In genomic region chr1:8026976-8027747, GRCh38 we compare ENCODE assay signal across 8 cellular contexts. TPM values are rescaled to one million over a fixed set of nuclear protein-coding genes. Genes with fewer than 3 reads are reported as not detected.
DNase-seq lines count a peak whose midpoint lies in the region; ATAC-seq, FAIRE-seq and TF ChIP-seq lines count a peak whose summit lies in the region.

No MANE protein-coding gene starts in this region.

- H2BK12ac ChIP-seq in H1 (ENCODE audit: low read depth, low read length): peak overlapping the region; percentile 100

- peaks cover 6% of the 10 kb centered on the region for H3K27me3 Mint-ChIP-seq in IgD-negative memory B cell

- H3K27ac ChIP-seq in A549 (peak overlapping the region; percentile 98 to 100), H1 (ENCODE audit: low read depth, low read length) (no peak overlapping the region), muscle layer of duodenum (ENCODE audit: low read length) (peak overlapping the region; percentile 76)

- no peaks in the 10 kb centered on the region for H3K9me3 ChIP-seq in A549
- H3K9me3 ChIP-seq in H1 (ENCODE audit: insufficient read depth in 2 of 2, low read depth in 1 of 2, low read length in 1 of 2): no peaks in the 10 kb centered on the region
- H3K9me3 ChIP-seq in muscle layer of duodenum (ENCODE audit: control insufficient read depth in 1 of 2, low read length in 2 of 2): no peaks in the 10 kb centered on the region

- peak overlapping the region in 1 of 3 donors; percentile 89 for H3K27ac Mint-ChIP-seq in IgD-negative memory B cell

- peaks cover 0 to 8% (median 6%) of the 10 kb centered on the region in 4 experiments; a peak in 5 of 7 replicates for H3K27me3 ChIP-seq in H1 (replicated peaks in 1 of 4; ENCODE audit: control insufficient read depth in 3 of 4, extremely low read depth in 1 of 4, insufficient read depth in 3 of 4, low read length in 3 of 4)
- H3K27me3 ChIP-seq in muscle layer of duodenum (ENCODE audit: low read depth, low read length): no peaks in the 10 kb centered on the region

- DNase-seq in A549 (ENCODE audit: low read depth in 1 of 2, low spot score in 1 of 2): peak in 1 of 2 experiments; percentile 94
- DNase-seq in H1 (ENCODE audit: low read depth in 1 of 2, low spot score in 2 of 2): no peak
- no peak for DNase-seq in activated gamma-delta T cell (lab: John Stamatoyannopoulos, UW)
- DNase-seq in NOMO-1 (lab: John Stamatoyannopoulos, UW; ENCODE audit: unreplicated experiment in 2 of 2): no peak

- H4K8ac ChIP-seq in H1 (ENCODE audit: extremely low read depth, insufficient read depth, low read length): 0 out of 2 replicates have a peak overlapping the region, but pooled peaks have one; percentile 88

- peak overlapping the region; percentile 98 for H3K4ac ChIP-seq in H1 (replicated peaks; ENCODE audit: insufficient read length, low read depth, low read length)

- FAIRE-seq in A549 (lab: Jason Lieb, UNC) (no peak), H1 (lab: Jason Lieb, UNC) (no peak)

- H3K9ac ChIP-seq in H1 (replicated peaks in 1 of 4; ENCODE audit: extremely low read depth in 1 of 4, low read depth in 3 of 4, low read length in 3 of 4): peak overlapping the region in 2 of 4 experiments; percentile 39 to 59; a peak in 4 of 7 replicates

- no peaks in the 10 kb centered on the region for H3K36me3 Mint-ChIP-seq in IgD-negative memory B cell

- peaks cover 29% of the 10 kb centered on the region for H3K4me1 ChIP-seq in A549
- peaks cover 11 to 25% (median 20%) of the 10 kb centered on the region in 4 experiments for H3K4me1 ChIP-seq in H1 (replicated peaks in 1 of 4; ENCODE audit: control insufficient read depth in 3 of 4, insufficient read depth in 4 of 4, low read length in 3 of 4)
- H3K4me1 ChIP-seq in muscle layer of duodenum (ENCODE audit: control insufficient read depth in 1 of 2, insufficient read depth in 2 of 2, low read length in 2 of 2): peaks cover 0 to 17% of the 10 kb centered on the region in 2 donors

- peak overlapping the region; percentile 99 for H2AFZ ChIP-seq in H1 (ENCODE audit: low read length)

- 2% methylated on average over 23 of the region's 25 CpGs for WGBS in A549 (ENCODE audit: missing lambda C conversion rate)
- 69% methylated on average over 21 of the region's 25 CpGs; no CpG with 5 or more reads in 1 of the 2 experiments for WGBS in H1 (ENCODE audit: extremely low coverage in 1 of 2, insufficient coverage in 1 of 2, insufficient read length in 1 of 2, insufficient replicate concordance in 2 of 2, low coverage in 1 of 2, low lambda C conversion rate in 2 of 2, missing lambda C conversion rate in 1 of 2), 2 experiments

- H2BK5ac ChIP-seq in H1 (ENCODE audit: low read depth, low read length): peak overlapping the region; percentile 92

- no peak for TF ChIP-seq CTCF in A549 (IDR thresholded peaks at IDR 0.05)
- TF ChIP-seq CTCF in H1 (IDR thresholded peaks at IDR 0.05; ENCODE audit: control extremely low read depth in 1 of 3, insufficient read depth in 1 of 3, low read depth in 1 of 3, low read length in 3 of 3): no peak

- POLR2A ChIA-PET in A549 (lab: Yijun Ruan, JAX): interaction anchor here (0.5 to 1.4 kb wide), 15 partner anchors 9 to 287 kb away, joined by 3 to 7 read pairs (median 4); no protein-coding TSS in a partner anchor
- POLR2A ChIA-PET in H1 (lab: Charles Lee; ENCODE audit: partially characterized antibody): interaction anchor here (0.5 to 3.0 kb wide), 21 partner anchors 7 to 291 kb away, joined by 3 to 12 read pairs (median 3); partner anchors contain the start of gene SLC45A1

- no peaks in the 10 kb centered on the region for H3K9me3 Mint-ChIP-seq in IgD-negative memory B cell

- peak overlapping the region; percentile 49 to 90 (median 80) for H3K4me3 Mint-ChIP-seq in IgD-negative memory B cell

- H3K23me2 ChIP-seq in H1 (ENCODE audit: low read depth, low read length): peaks cover 8% of the 10 kb centered on the region

- H3K18ac ChIP-seq in H1 (ENCODE audit: extremely low read depth, low read length): peak overlapping the region; percentile 99

- TF ChIP-seq EP300 in A549 (IDR thresholded peaks at IDR 0.05) (peak; percentile 87; a peak in 4 of 5 replicates), H1 (IDR thresholded peaks at IDR 0.05; ENCODE audit: borderline replicate concordance in 1 of 2, low read depth in 2 of 2, low read length in 2 of 2) (no peak)

- H3K4me1 Mint-ChIP-seq in IgD-negative memory B cell: peaks cover 5 to 10% (median 8%) of the 10 kb centered on the region in 3 donors

- peak overlapping the region; percentile 55 for H4K5ac ChIP-seq in H1 (ENCODE audit: insufficient read length, low read depth, low read length)

- H2BK120ac ChIP-seq in H1 (replicated peaks; ENCODE audit: low read depth, low read length): peak overlapping the region; percentile 98

- TF ChIP-seq POLR2A in A549 (IDR thresholded peaks at IDR 0.05; ENCODE audit: low read length) (peak; percentile 46; the same call in 1 of the 2 replicates), H1 (IDR thresholded peaks at IDR 0.05; ENCODE audit: control extremely low read depth in 1 of 2, low read depth in 2 of 2, low read length in 2 of 2) (no peak)

- H2BK15ac ChIP-seq in H1 (ENCODE audit: low read length): peak overlapping the region; percentile 100

- ATAC-seq in A549 (peak; percentile 57 to 76), GM19467 (IDR thresholded peaks at IDR 0.05; ENCODE audit: unreplicated experiment) (no peak), GM21723 (IDR thresholded peaks at IDR 0.05; ENCODE audit: unreplicated experiment) (no peak)

- H4K20me1 ChIP-seq in H1 (replicated peaks in 1 of 2; ENCODE audit: control insufficient read depth in 1 of 2, insufficient read depth in 2 of 2, low read length in 2 of 2): peaks cover 10 to 12% of the 10 kb centered on the region in 2 experiments

- H2AK5ac ChIP-seq in H1 (ENCODE audit: low read depth, low read length): peak overlapping the region; percentile 98

- H3K79me1 ChIP-seq in H1 (ENCODE audit: low read depth, low read length): no peaks in the 10 kb centered on the region

- H3K4me2 ChIP-seq in A549 (peak overlapping the region; percentile 81), H1 (ENCODE audit: insufficient read depth in 1 of 2, low read depth in 2 of 2, low read length in 2 of 2) (peak overlapping the region; percentile 97 to 100)

- H3K4me3 ChIP-seq in A549 (peak overlapping the region; percentile 91), H1 (ENCODE audit: extremely low read depth in 1 of 4, insufficient read depth in 2 of 4, low read depth in 3 of 4, low read length in 4 of 4) (peak overlapping the region; percentile 24 to 85 (median 49)), muscle layer of duodenum (ENCODE audit: low read depth in 1 of 2, low read length in 2 of 2) (peak overlapping the region; percentile 62 to 74)

- no peak overlapping the region for H3K56ac ChIP-seq in H1 (replicated peaks; ENCODE audit: insufficient read length, low read depth, low read length)

- peak overlapping the region; percentile 99 for H4K91ac ChIP-seq in H1 (replicated peaks; ENCODE audit: insufficient read length, low read length)

- H3K36me3 ChIP-seq in H1 (ENCODE audit: control insufficient read depth in 2 of 4, insufficient read depth in 4 of 4, low read length in 3 of 4) (no peaks in the 10 kb centered on the region), muscle layer of duodenum (ENCODE audit: control insufficient read depth in 1 of 2, insufficient read depth in 2 of 2, low read length in 2 of 2) (no peaks in the 10 kb centered on the region)

- H3K14ac ChIP-seq in H1 (ENCODE audit: insufficient read length): peak overlapping the region; percentile 68

- H2BK20ac ChIP-seq in H1 (ENCODE audit: low read length): peak overlapping the region; percentile 99

- TF ChIP-seq RAD21 in A549 (conservative IDR thresholded peaks at IDR 0.05 in 1 of 2, IDR thresholded peaks at IDR 0.05 in 1 of 2) (peak in 1 of 2 experiments; percentile 53; a peak in 2 of 5 replicates), H1 (IDR thresholded peaks at IDR 0.05 in 1 of 2, conservative IDR thresholded peaks at IDR 0.05 in 1 of 2; ENCODE audit: low read depth in 2 of 2, low read length in 2 of 2) (no peak)

- no peak overlapping the region for H3K23ac ChIP-seq in H1 (ENCODE audit: insufficient read length)

- H3K79me2 ChIP-seq in H1 (ENCODE audit: control insufficient read depth in 1 of 2, insufficient read depth in 2 of 2, low read length in 2 of 2): peaks cover 12 to 37% of the 10 kb centered on the region in 2 experiments

- CTCF ChIA-PET in A549 (lab: Yijun Ruan, JAX) (interaction anchor here (0.9 to 4.2 kb wide), 4 partner anchors 12 to 287 kb away, joined by 3 to 28 read pairs (median 4); no protein-coding TSS in a partner anchor), H1 (lab: Charles Lee; ENCODE audit: partially characterized antibody) (interaction anchor here (0.6 to 1.8 kb wide), 6 partner anchors 12 to 653 kb away, joined by 3 to 6 read pairs (median 4); no protein-coding TSS in a partner anchor)

TF ChIP-seq in A549, 52 proteins besides CTCF, POLR2A, EP300 and RAD21 (continues in another document):
- TF ChIP-seq TP53 (CRISPR knock-in tag; IDR thresholded peaks at IDR 0.05) (peak; percentile 25; the same call in 1 of the 2 replicates), HDAC2 (IDR thresholded peaks at IDR 0.05) (no peak), JUNB (IDR thresholded peaks at IDR 0.05) (peak; percentile 65), TFCP2L1 (CRISPR knock-in tag; IDR thresholded peaks at IDR 0.05) (peak; percentile 87), PHF8 (IDR thresholded peaks at IDR 0.05; ENCODE audit: borderline replicate concordance, low read depth) (no peak)

TF ChIP-seq in H1, 55 proteins besides CTCF, POLR2A, EP300 and RAD21 (continues in another document):
- TF ChIP-seq MAFK (IDR thresholded peaks at IDR 0.05; ENCODE audit: low read depth, low read length) (no peak), NANOG (IDR thresholded peaks at IDR 0.05; ENCODE audit: insufficient read depth, low read depth, low read length, poor library complexity, severe bottlenecking) (no peak), CBX8 (IDR thresholded peaks at IDR 0.05; ENCODE audit: borderline replicate concordance, low read depth, low read length) (no peak)

RNA-seq across cellular contexts. Expression of gene ERRFI1, which starts 1.1 kb away (rescaled TPM):
- polyA plus RNA-seq in A549 (2011; rRNA removed) (193 and 217 TPM in 2 replicates), A549 (2017; fragmentation: RNase III; extraction: RNeasy Plus Mini Kit Qiagen cat#74134 plus additional on column Dnase treatment) (44.2 to 51.0 TPM (median 49.0 TPM) in 3 replicates), IgD-negative memory B cell (0.63 TPM), H1 (2011; rRNA removed) (18.2 and 23.4 TPM in 2 replicates)
- polyA plus RNA-seq in A549 (2012; cell fraction: cytosol; rRNA removed): 48.0 and 74.2 TPM in 2 replicates
- polyA plus RNA-seq in A549 (2012; cell fraction: nucleus; rRNA removed): 61.4 and 108 TPM in 2 replicates
- polyA minus RNA-seq in A549 (2011; rRNA and poly(A)+ RNA removed): 94.7 and 114 TPM in 2 replicates
- 46.1 TPM in 2 replicates for total RNA-seq in H1 (2021; fragmentation: NEBNext Ultra II Directional; extraction: Animal tissue kit (Norgen Biotek cat#: 25700))
- 20.6 TPM for polyA plus RNA-seq in H1 (2011; cell fraction: cytosol; rRNA removed)
- polyA plus RNA-seq in H1 (2011; cell fraction: nucleus; rRNA removed): 12.9 TPM
- polyA plus RNA-seq in H1 (2012, experiment 1 of 2): 18.2 to 29.2 TPM (median 23.7 TPM) in 4 replicates
- polyA plus RNA-seq in H1 (2012, experiment 2 of 2): 6.5 TPM
- polyA plus RNA-seq in H1 (2013, experiment 1 of 2): 43.2 TPM
- polyA plus RNA-seq in H1 (2013, experiment 2 of 2): 43.3 TPM
- 17.3 and 18.7 TPM in 2 replicates for polyA minus RNA-seq in H1 (2011; rRNA and poly(A)+ RNA removed)
- 9.9 TPM for polyA minus RNA-seq in H1 (2011; cell fraction: cytosol; rRNA and poly(A)+ RNA removed)
- 16.3 TPM for polyA minus RNA-seq in H1 (2011; cell fraction: nucleus; rRNA and poly(A)+ RNA removed)

Comparison
In these comparisons a context has a peak if more than half of its experiments do, and no peak if none do; other contexts are left out.
1. ATAC-seq: peak in A549 (2 of 2); none in GM19467 (single experiment) and GM21723 (single experiment).
2. Of the 18 proteins assayed by ChIP-seq in both H1 and A549: peak only in H1: none; only in A549: CEBPB, EP300, JUN, MAX and POLR2A; in both: none; in neither: 12; mixed calls (peak in some experiments, not most) for 1.
3. Peak in every context shown above with its lines, with median percentiles within 50 percentile points of each other: H3K4me3 ChIP-seq.